In the genomic region with DNA sequence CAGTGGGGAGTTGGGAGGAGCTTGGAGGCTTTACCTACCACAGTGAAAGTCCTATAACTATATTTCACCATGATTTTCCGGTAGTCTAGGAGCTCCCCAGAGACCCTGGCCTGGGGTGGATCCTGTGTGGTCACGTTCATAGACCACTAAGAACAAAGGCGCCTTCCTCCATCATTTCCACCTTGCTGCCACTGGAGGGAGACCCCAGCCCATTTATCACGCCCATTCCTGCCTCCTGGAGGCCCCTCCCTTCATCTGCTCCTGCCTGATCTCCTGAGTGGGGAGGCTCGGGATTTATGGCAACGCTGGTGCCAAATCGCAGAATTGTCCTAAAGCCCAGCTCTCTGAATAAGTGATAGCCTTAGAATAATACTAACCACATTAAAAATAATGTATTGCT, we compare ENCODE assay signal across 11 cellular contexts.
DNase-seq lines count a peak whose midpoint lies in the region; TF ChIP-seq lines count a peak whose summit lies in the region.
"Had no signal": no experiment of that assay in that cellular context is flagged by ENCODE, and none has a peak within 500 bp of the region (broad histone marks: within the 10 kb centered on the region; RNA-seq: fewer than 3 reads in every experiment).

No MANE protein-coding gene starts in this region.

- no peaks in the 10 kb centered on the region for H3K4me1 Mint-ChIP-seq in T-helper 2 cell treated with Interferon-gamma antibody and Interleukin-4, amounts not matched to agents 5 μg/mL and 100 μg/mL, for 36 hours (ENCODE audit: low read depth)
- no peaks in the 10 kb centered on the region for H3K4me1 Mint-ChIP-seq in CD14-positive monocyte

- peak overlapping the region; percentile 81; the same call in 1 of the 2 replicates for H3K27ac ChIP-seq in SK-N-MC

- H3K9me3 Mint-ChIP-seq in T-helper 2 cell treated with Interferon-gamma antibody and Interleukin-4, amounts not matched to agents 5 μg/mL and 100 μg/mL, for 36 hours: peaks cover 6% of the 10 kb centered on the region
- peaks cover 0 to 3% (median 2%) of the 10 kb centered on the region in 7 donors for H3K9me3 Mint-ChIP-seq in CD14-positive monocyte

- H3K9ac ChIP-seq in SK-N-MC (ENCODE audit: insufficient read length): no peak overlapping the region

- H3K27me3 Mint-ChIP-seq in T-helper 2 cell treated with Interferon-gamma antibody and Interleukin-4, amounts not matched to agents 5 μg/mL and 100 μg/mL, for 36 hours (ENCODE audit: low read depth): no peaks in the 10 kb centered on the region
- peaks cover 0 to 2% (median 0%) of the 10 kb centered on the region in 3 donors for H3K27me3 Mint-ChIP-seq in CD14-positive monocyte (ENCODE audit: low read depth in 3 of 3)

- H3K36me3 ChIP-seq in SK-N-MC (ENCODE audit: insufficient read depth, low read length) (no peaks in the 10 kb centered on the region), kidney epithelial cell (ENCODE audit: control insufficient read depth, insufficient read depth, low read length) (no peaks in the 10 kb centered on the region)

- no peak overlapping the region for H3K4me3 Mint-ChIP-seq in T-helper 2 cell treated with Interferon-gamma antibody and Interleukin-4, amounts not matched to agents 5 μg/mL and 100 μg/mL, for 36 hours
- H3K4me3 Mint-ChIP-seq in CD14-positive monocyte: no peak overlapping the region

- H3K9me3 ChIP-seq in SK-N-MC (ENCODE audit: low read depth, low read length): no peaks in the 10 kb centered on the region

- H3K36me3 Mint-ChIP-seq in T-helper 2 cell treated with Interferon-gamma antibody and Interleukin-4, amounts not matched to agents 5 μg/mL and 100 μg/mL, for 36 hours (ENCODE audit: low read depth): no peaks in the 10 kb centered on the region
- no peaks in the 10 kb centered on the region for H3K36me3 Mint-ChIP-seq in CD14-positive monocyte

- DNase-seq in AG09319 (ENCODE audit: extremely low read depth, low read depth) (no peak), LNCaP clone FGC (ENCODE audit: low read depth) (no peak), SK-N-MC (ENCODE audit: low read depth, low spot score) (no peak), kidney epithelial cell (ENCODE audit: low read depth) (no peak), superior temporal gyrus (ENCODE audit: extremely low spot score) (no peak), NCI-H226 (no peak), CD14-positive monocyte (ENCODE audit: low spot score) (no peak)
- DNase-seq in T-helper 2 cell treated with Interferon-gamma antibody and Interleukin-4, amounts not matched to agents 5 μg/mL and 100 μg/mL, for 36 hours (ENCODE audit: low spot score): no peak
- DNase-seq: dermis blood vessel endothelial cell; stimulated activated CD4-positive, alpha-beta T cell treated with anti-CD3 and anti-CD28 coated beads, Interleukin-1b, Interleukin-23, amount 100 ng/mL, for 48 hours had no signal

- TF ChIP-seq CTCF in AG09319 (IDR thresholded peaks at IDR 0.05; ENCODE audit: low read depth, low read length) (peak; percentile 35), LNCaP clone FGC (IDR thresholded peaks at IDR 0.05; ENCODE audit: control insufficient read depth, extremely low read depth, insufficient read depth) (0 out of 2 replicates have a peak, but pooled peaks have one; percentile 9), kidney epithelial cell (IDR thresholded peaks at IDR 0.05; ENCODE audit: insufficient read depth, low read length, poor library complexity, severe bottlenecking) (peak; percentile 56), CD14-positive monocyte (IDR thresholded peaks at IDR 0.05) (no peak)

- H3K27ac Mint-ChIP-seq in T-helper 2 cell treated with Interferon-gamma antibody and Interleukin-4, amounts not matched to agents 5 μg/mL and 100 μg/mL, for 36 hours: no peak overlapping the region
- no peak overlapping the region for H3K27ac Mint-ChIP-seq in CD14-positive monocyte

- H3K4me3 ChIP-seq in LNCaP clone FGC (ENCODE audit: low read depth, low read length) (no peak overlapping the region), SK-N-MC (no peak overlapping the region), kidney epithelial cell (ENCODE audit: low read depth, low read length) (no peak overlapping the region)
- H3K4me3 ChIP-seq: lung had no signal

- no peaks in the 10 kb centered on the region for H3K27me3 ChIP-seq in kidney epithelial cell (ENCODE audit: control insufficient read depth, insufficient read depth, low read length)

- intact Hi-C loops in CD14-positive monocyte (cut with micrococcal nuclease): no loop called here
